Comparison of ENCODE assay signal across 12 cellular contexts in genomic region chr18:63832470-63832869, GRCh38. TPM values are rescaled to one million over a fixed set of nuclear protein-coding genes. Genes with fewer than 3 reads are reported as not detected.
DNase-seq lines count a peak whose midpoint lies in the region; ATAC-seq, FAIRE-seq and TF ChIP-seq lines count a peak whose summit lies in the region.
"Had no signal": no experiment of that assay in that cellular context is flagged by ENCODE, and none has a peak within 500 bp of the region (broad histone marks: within the 10 kb centered on the region; RNA-seq: fewer than 3 reads in every experiment).

No MANE protein-coding gene starts in this region.

- H3K36me3 ChIP-seq in BJ (ENCODE audit: control insufficient read depth, insufficient read depth, low read length) (no peaks in the 10 kb centered on the region), RWPE2 (ENCODE audit: low read depth) (no peaks in the 10 kb centered on the region), small intestine (ENCODE audit: control insufficient read depth in 2 of 2, insufficient read depth in 2 of 2, low read length in 2 of 2) (no peaks in the 10 kb centered on the region)
- H3K36me3 ChIP-seq: spleen, thoracic aorta had no signal

- DNase-seq in BJ (ENCODE audit: low read depth) (peak; percentile 88), RWPE2 (ENCODE audit: low spot score) (no peak), small intestine (no peak), HUDEP-2 (lab: John Stamatoyannopoulos, UW; ENCODE audit: unreplicated experiment in 76 of 76) (no peak), germinal center (ENCODE audit: low spot score) (no peak), NAMALWA (ENCODE audit: low spot score) (no peak)
- DNase-seq: GOT3, NCI-H187 treated with DMSO at 0.1 percent for 48 hours, spleen had no signal

- H3K9me3 ChIP-seq in RWPE2 (ENCODE audit: severe bottlenecking) (no peaks in the 10 kb centered on the region), small intestine (ENCODE audit: control insufficient read depth, low read depth) (no peaks in the 10 kb centered on the region)
- H3K9me3 ChIP-seq: spleen, thoracic aorta had no signal

- 82 to 88% (median 83%) methylated on average over 1 of the region's 1 CpG for WGBS in small intestine, 3 donors

- H3K4me1 ChIP-seq in RWPE2 (ENCODE audit: insufficient read depth, poor library complexity, severe bottlenecking): peaks cover 28% of the 10 kb centered on the region
- H3K4me1 ChIP-seq in small intestine (ENCODE audit: control insufficient read depth in 2 of 2, insufficient read depth in 1 of 2, low read depth in 1 of 2, low read length in 1 of 2): no peaks in the 10 kb centered on the region

- no peaks in the 10 kb centered on the region for H3K27me3 ChIP-seq in BJ (ENCODE audit: control insufficient read depth, insufficient read depth, low read length)
- no peaks in the 10 kb centered on the region for H3K27me3 ChIP-seq in RWPE2 (ENCODE audit: insufficient read depth, poor library complexity, severe bottlenecking)
- H3K27me3 ChIP-seq in small intestine (ENCODE audit: control insufficient read depth in 2 of 2, insufficient read depth in 2 of 2, low read length in 2 of 2): no peaks in the 10 kb centered on the region
- H3K27me3 ChIP-seq: spleen had no signal

- no peak for FAIRE-seq in small intestine (lab: Jason Lieb, UNC)

- POLR2A ChIA-PET in BJ (lab: Charles Lee): no interaction called here

- no peak overlapping the region for H3K4me3 ChIP-seq in BJ (ENCODE audit: low read depth, low read length)
- H3K4me3 ChIP-seq in RWPE2 (ENCODE audit: severe bottlenecking): no peak overlapping the region
- H3K4me3 ChIP-seq in small intestine (ENCODE audit: low read depth in 1 of 2, low read length in 2 of 2): no peak overlapping the region
- H3K4me3 ChIP-seq: spleen, thoracic aorta had no signal

- peak overlapping the region; percentile 73 for H3K27ac ChIP-seq in RWPE2 (ENCODE audit: poor library complexity, severe bottlenecking)
- no peak overlapping the region for H3K27ac ChIP-seq in small intestine (ENCODE audit: low read depth in 1 of 2, low read length in 1 of 2)
- H3K27ac ChIP-seq: spleen, thoracic aorta had no signal

- peak; percentile 46 for ATAC-seq in GM19328 (IDR thresholded peaks at IDR 0.05; ENCODE audit: unreplicated experiment)
- peak; percentile 79 for ATAC-seq in HG02973 (IDR thresholded peaks at IDR 0.05; ENCODE audit: unreplicated experiment)
- ATAC-seq in RWPE2 (ENCODE audit: low read depth): peak; percentile 83

- TF ChIP-seq CTCF in BJ (IDR thresholded peaks at IDR 0.05; ENCODE audit: insufficient read depth, low read depth, low read length): no peak
- TF ChIP-seq CTCF in RWPE2 (IDR thresholded peaks at IDR 0.05; ENCODE audit: poor library complexity, severe bottlenecking): no peak

- CTCF ChIA-PET in BJ (lab: Yijun Ruan, JAX): no interaction called here

RNA-seq across cellular contexts. Expression of gene SERPINB2, which starts 55.0 kb away (rescaled TPM):
- polyA plus RNA-seq in BJ (2011; rRNA removed): 15.2 and 22.1 TPM in 2 replicates
- polyA minus RNA-seq in BJ (2011; rRNA and poly(A)+ RNA removed): 2.9 and 4.8 TPM in 2 replicates
- polyA plus RNA-seq in small intestine: under 1 TPM; 0.03 to 0.81 (median 0.67) TPM

RNA-seq across cellular contexts. Expression of gene SERPINB7, which starts 57.3 kb away (rescaled TPM):
- polyA plus RNA-seq in BJ (2011; rRNA removed): 149 and 246 TPM in 2 replicates
- 29.2 and 49.1 TPM in 2 replicates for polyA minus RNA-seq in BJ (2011; rRNA and poly(A)+ RNA removed)
- not detected for polyA plus RNA-seq in small intestine
- polyA plus RNA-seq: spleen had no signal

Comparison
In these comparisons a context has a peak if more than half of its experiments do, and no peak if none do; other contexts are left out.
1. RNA of gene SERPINB7, which starts 57.3 kb away (polyA plus RNA-seq): 149 to 246 TPM in BJ; not detected in small intestine; every median in the first group is over 100 times any median in the second.
2. Peak in every context shown above with its lines, with median percentiles within 50 percentile points of each other: ATAC-seq.